ENCODE assay signal across 8 cellular contexts in genomic region chr20:49318430-49319203, GRCh38. TPM values are rescaled to one million over a fixed set of nuclear protein-coding genes. Genes with fewer than 3 reads are reported as not detected.
DNase-seq lines count a peak whose midpoint lies in the region; ATAC-seq and TF ChIP-seq lines count a peak whose summit lies in the region.

No MANE protein-coding gene starts in this region.

- H3K9me3 ChIP-seq in PC-3 (ENCODE audit: low read length) = no peaks in the 10 kb centered on the region

- H3K79me2 ChIP-seq in ACC112 (ENCODE audit: control insufficient read depth, insufficient read depth, low read length, unreplicated experiment) (no peaks in the 10 kb centered on the region), PC-3 (ENCODE audit: low read length) (no peaks in the 10 kb centered on the region)

- H3K9me2 ChIP-seq in PC-3 (replicated peaks; ENCODE audit: low read length) = no peaks in the 10 kb centered on the region

- H3K4me1 Mint-ChIP-seq in dendritic cell treated with granulocyte-macrophage colony-stimulating factor and Interleukin-4, amounts not matched to agents 40 ng/mL and 50 ng/mL, for 4 days (ENCODE audit: low read depth) = peaks cover 23% of the 10 kb centered on the region
- H3K4me1 Mint-ChIP-seq in naive B cell = peaks cover 12 to 16% (median 13%) of the 10 kb centered on the region in 3 donors

- intact Hi-C loops in PC-3 (cut with micrococcal nuclease) = no loop called here
- intact Hi-C loops in dendritic cell treated with granulocyte-macrophage colony-stimulating factor and Interleukin-4, amounts not matched to agents 40 ng/mL and 50 ng/mL, for 4 days (cut with micrococcal nuclease) = no loop called here

- no peaks in the 10 kb centered on the region for H4K20me1 ChIP-seq in PC-3 (ENCODE audit: low read length)

- no TSS peak for BruUV-seq in PC-3 (replicated peaks; lab: Mats Ljungman, UMichigan)

- TF ChIP-seq CTCF in PC-3 (conservative IDR thresholded peaks at IDR 0.05; ENCODE audit: low read depth, low read length) (no peak), GM10248 (IDR thresholded peaks at IDR 0.05; ENCODE audit: control extremely low read depth, extremely low read depth, low read depth, missing control alignments) (no peak)

- H3K27ac ChIP-seq in ACC112 (ENCODE audit: low read depth, low read length) (no peak overlapping the region), PC-3 (ENCODE audit: low read length) (no peak overlapping the region)

- POLR2A ChIA-PET in PC-3 (lab: Charles Lee; ENCODE audit: unreplicated experiment) (interaction anchor here (0.6 kb wide), 1 partner anchor 541 kb away, joined by 7 read pairs; no protein-coding TSS in a partner anchor), GM10248 (lab: Yijun Ruan, JAX) (no interaction called here)

- no peak for ATAC-seq in PC-3
- ATAC-seq in naive B cell (ENCODE audit: low read depth in 2 of 2) = peak; percentile 32 to 35

- no peak overlapping the region for H3K9ac ChIP-seq in PC-3 (ENCODE audit: low read length)

- H3K4me3 Mint-ChIP-seq in dendritic cell treated with granulocyte-macrophage colony-stimulating factor and Interleukin-4, amounts not matched to agents 40 ng/mL and 50 ng/mL, for 4 days = peak overlapping the region; percentile 63
- peak overlapping the region; percentile 72 to 89 (median 82) for H3K4me3 Mint-ChIP-seq in naive B cell

- H2AFZ ChIP-seq in ACC112 (ENCODE audit: low read length, unreplicated experiment) = no peak overlapping the region
- peak overlapping the region; percentile 55; the same call in 1 of the 2 replicates for H2AFZ ChIP-seq in PC-3 (ENCODE audit: low read length)

- H3K4me3 ChIP-seq in ACC112 (ENCODE audit: low read depth, low read length) (peak overlapping the region; percentile 61), PC-3 (ENCODE audit: low read length) (peak overlapping the region; percentile 43)

- H3K4me1 ChIP-seq in ACC112 (ENCODE audit: control insufficient read depth, insufficient read depth, low read length, unreplicated experiment) (no peaks in the 10 kb centered on the region), PC-3 (ENCODE audit: insufficient read depth, low read length) (peaks cover 2% of the 10 kb centered on the region; the same call in 1 of the 2 replicates)

- H3F3A ChIP-seq in PC-3 (ENCODE audit: low read length, unreplicated experiment) = no peaks in the 10 kb centered on the region

- H3K27me3 Mint-ChIP-seq in dendritic cell treated with granulocyte-macrophage colony-stimulating factor and Interleukin-4, amounts not matched to agents 40 ng/mL and 50 ng/mL, for 4 days = peaks cover 75% of the 10 kb centered on the region
- peaks cover 39 to 72% (median 59%) of the 10 kb centered on the region in 3 donors for H3K27me3 Mint-ChIP-seq in naive B cell

- peak overlapping the region; percentile 61 for H3K4me2 ChIP-seq in PC-3 (ENCODE audit: low read length)

- peaks cover 48% of the 10 kb centered on the region for H3K27me3 ChIP-seq in ACC112 (ENCODE audit: insufficient read depth, low read length)
- peaks cover 52% of the 10 kb centered on the region for H3K27me3 ChIP-seq in PC-3 (ENCODE audit: low read length)

- H3K9me3 Mint-ChIP-seq in dendritic cell treated with granulocyte-macrophage colony-stimulating factor and Interleukin-4, amounts not matched to agents 40 ng/mL and 50 ng/mL, for 4 days = no peaks in the 10 kb centered on the region
- peaks cover 0 to 5% (median 0%) of the 10 kb centered on the region in 7 donors for H3K9me3 Mint-ChIP-seq in naive B cell

- no peaks in the 10 kb centered on the region for H3K36me3 Mint-ChIP-seq in dendritic cell treated with granulocyte-macrophage colony-stimulating factor and Interleukin-4, amounts not matched to agents 40 ng/mL and 50 ng/mL, for 4 days (ENCODE audit: low read depth)
- no peaks in the 10 kb centered on the region for H3K36me3 Mint-ChIP-seq in naive B cell

- CTCF ChIA-PET in PC-3 (lab: Charles Lee) (no interaction called here), GM10248 (lab: Yijun Ruan, JAX) (interaction anchor here (1.1 kb wide), 1 partner anchor 27 kb away, joined by 3 read pairs; no protein-coding TSS in a partner anchor)

- DNase-seq in PC-3 (no peak), naive B cell (no peak), GM19238 (ENCODE audit: insufficient read length, low spot score) (no peak), NCI-H526 treated with DMSO at 0.1 percent for 48 hours (lab: John Stamatoyannopoulos, UW) (no peak), GM10248 (ENCODE audit: extremely low spot score) (no peak), dedifferentiated amniotic fluid mesenchymal stem cell (ENCODE audit: extremely low spot score) (no peak)

- H3K36me3 ChIP-seq in ACC112 (ENCODE audit: insufficient read depth, low read length) = no peaks in the 10 kb centered on the region
- no peaks in the 10 kb centered on the region for H3K36me3 ChIP-seq in PC-3 (ENCODE audit: low read depth, low read length)

- peak overlapping the region; percentile 25 for H3K27ac Mint-ChIP-seq in dendritic cell treated with granulocyte-macrophage colony-stimulating factor and Interleukin-4, amounts not matched to agents 40 ng/mL and 50 ng/mL, for 4 days
- H3K27ac Mint-ChIP-seq in naive B cell = peak overlapping the region in 2 of 6 donors; percentile 59 to 93

RNA-seq across cellular contexts. Expression of gene ZNFX1, which starts 40.8 kb away (rescaled TPM):
- total RNA-seq in PC-3 (2014; rRNA removed) = 18.8 and 18.9 TPM in 2 replicates
- 10 to 100 TPM; 18.2 to 41.8 (median 22.7) TPM for polyA plus RNA-seq in naive B cell (ENCODE audit: low read depth in 6 of 6)
